7 cellular contexts compared by ENCODE assay signal in genomic region chr7:126819197-126819484, GRCh38.
"Had no signal": no experiment of that assay in that cellular context is flagged by ENCODE, and none has a peak within 500 bp of the region (broad histone marks: within the 10 kb centered on the region; RNA-seq: fewer than 3 reads in every experiment).

No MANE protein-coding gene starts in this region.

- H3K4me3 ChIP-seq: GM12878 had no signal

- ATAC-seq: GM12878 had no signal

- FAIRE-seq: GM12878, GM12891, GM12892, GM18507, GM19239 had no signal

- DNase-seq: GDM1, GF-D8 had no signal
